Comparison of ENCODE assay signal across 14 cellular contexts in genomic region chr2:47299555-47299954, GRCh38.
DNase-seq lines count a peak whose midpoint lies in the region; ATAC-seq, FAIRE-seq and TF ChIP-seq lines count a peak whose summit lies in the region.
"Had no signal": no experiment of that assay in that cellular context is flagged by ENCODE, and none has a peak within 500 bp of the region (broad histone marks: within the 10 kb centered on the region; RNA-seq: fewer than 3 reads in every experiment).

No MANE protein-coding gene starts in this region.

- H3K36me3 ChIP-seq in MM.1S (replicated peaks; ENCODE audit: insufficient read depth, low read length) (no peaks in the 10 kb centered on the region), brain microvascular endothelial cell (replicated peaks) (no peaks in the 10 kb centered on the region), mesenchymal stem cell (ENCODE audit: control insufficient read depth in 1 of 2, insufficient read depth in 2 of 2, low read depth in 1 of 2, low read length in 2 of 2) (no peaks in the 10 kb centered on the region)
- H3K36me3 ChIP-seq: SJCRH30, upper lobe of left lung had no signal

- no peaks in the 10 kb centered on the region for H4K20me1 ChIP-seq in MM.1S (ENCODE audit: insufficient read depth, low read length)

- no peak overlapping the region for H3K4ac ChIP-seq in mesenchymal stem cell (ENCODE audit: low read depth in 1 of 2, low read length in 2 of 2)

- H3K79me2 ChIP-seq in MM.1S (ENCODE audit: low read length) = no peaks in the 10 kb centered on the region
- H3K79me2 ChIP-seq: parathyroid adenoma had no signal

- H2BK12ac ChIP-seq in mesenchymal stem cell (ENCODE audit: low read length in 2 of 2) = peak overlapping the region in 1 of 2 experiments; percentile 66

- peak overlapping the region; percentile 97; the same call in 1 of the 2 replicates for H3K27ac ChIP-seq in MM.1S (ENCODE audit: low read length)
- H3K27ac ChIP-seq in brain microvascular endothelial cell = no peak overlapping the region
- no peak overlapping the region for H3K27ac ChIP-seq in mesenchymal stem cell (ENCODE audit: low read length, poor library complexity, severe bottlenecking)
- H3K27ac ChIP-seq: parathyroid adenoma, SJCRH30 had no signal

- peaks cover 27% of the 10 kb centered on the region for H3F3A ChIP-seq in MM.1S (ENCODE audit: insufficient read depth, low read length)

- no peaks in the 10 kb centered on the region for H3K36me3 Mint-ChIP-seq in stimulated activated naive B cell treated with anti-CD40 and anti-IgM and Interleukin-4, amounts not matched to agents 10 μg/mL and 1 μg/mL and 100 μg/mL, for 72 hours
- H3K36me3 Mint-ChIP-seq: activated naive CD8-positive, alpha-beta T cell had no signal

- WGBS in mesenchymal stem cell = 62% methylated on average over 8 of the region's 9 CpGs

- no peak overlapping the region for H2AK5ac ChIP-seq in mesenchymal stem cell (ENCODE audit: low read length, severe bottlenecking)

- no peak for FAIRE-seq in GM12891 (lab: Jason Lieb, UNC)

- H3K4me3 ChIP-seq in MM.1S (ENCODE audit: low read length) = no peak overlapping the region
- no peak overlapping the region for H3K4me3 ChIP-seq in brain microvascular endothelial cell (ENCODE audit: low read depth, low read length)
- H3K4me3 ChIP-seq in mesenchymal stem cell (ENCODE audit: insufficient read depth in 1 of 2, low read depth in 1 of 2, low read length in 2 of 2) = no peak overlapping the region
- H3K4me3 ChIP-seq: SJCRH30, upper lobe of left lung had no signal

- H3K27ac Mint-ChIP-seq in stimulated activated naive B cell treated with anti-CD40 and anti-IgM and Interleukin-4, amounts not matched to agents 10 μg/mL and 1 μg/mL and 100 μg/mL, for 72 hours = no peak overlapping the region
- H3K27ac Mint-ChIP-seq: activated naive CD8-positive, alpha-beta T cell had no signal

- H2BK15ac ChIP-seq in mesenchymal stem cell (ENCODE audit: low read depth, poor library complexity, severe bottlenecking) = no peak overlapping the region

- no peak overlapping the region for H2BK120ac ChIP-seq in mesenchymal stem cell (ENCODE audit: low read depth, low read length)

- H2BK5ac ChIP-seq in mesenchymal stem cell (ENCODE audit: low read depth, low read length, poor library complexity, severe bottlenecking) = no peak overlapping the region

- no peaks in the 10 kb centered on the region for H3K27me3 Mint-ChIP-seq in stimulated activated naive B cell treated with anti-CD40 and anti-IgM and Interleukin-4, amounts not matched to agents 10 μg/mL and 1 μg/mL and 100 μg/mL, for 72 hours

- H3K14ac ChIP-seq in mesenchymal stem cell (ENCODE audit: low read length in 2 of 2) = no peak overlapping the region

- H3K4me1 Mint-ChIP-seq in stimulated activated naive B cell treated with anti-CD40 and anti-IgM and Interleukin-4, amounts not matched to agents 10 μg/mL and 1 μg/mL and 100 μg/mL, for 72 hours = peaks cover 41 to 72% of the 10 kb centered on the region in 2 donors

- no peaks in the 10 kb centered on the region for H3K9me3 Mint-ChIP-seq in stimulated activated naive B cell treated with anti-CD40 and anti-IgM and Interleukin-4, amounts not matched to agents 10 μg/mL and 1 μg/mL and 100 μg/mL, for 72 hours

- no peak overlapping the region for H3K23ac ChIP-seq in mesenchymal stem cell (ENCODE audit: low read length in 2 of 2)

- H4K8ac ChIP-seq in mesenchymal stem cell (ENCODE audit: low read length) = no peak overlapping the region

- no peaks in the 10 kb centered on the region for H3K27me3 ChIP-seq in MM.1S (replicated peaks; ENCODE audit: insufficient read depth, low read length)
- H3K27me3 ChIP-seq in brain microvascular endothelial cell (replicated peaks) = no peaks in the 10 kb centered on the region
- H3K27me3 ChIP-seq in mesenchymal stem cell (ENCODE audit: control insufficient read depth in 1 of 2, insufficient read depth in 1 of 2, low read length in 2 of 2) = peaks cover 0 to 7% of the 10 kb centered on the region in 2 experiments
- H3K27me3 ChIP-seq: upper lobe of left lung had no signal

- no peak overlapping the region for H4K91ac ChIP-seq in mesenchymal stem cell (ENCODE audit: low read length)

- DNase-seq in AML-193 (lab: John Stamatoyannopoulos, UW) (peak; percentile 4 to 17), MM.1S (no peak), brain microvascular endothelial cell (peak; percentile 72), mesenchymal stem cell (peak; percentile 89), GM12891 (ENCODE audit: insufficient read length, low spot score) (no peak)
- DNase-seq in activated CD4-positive, CD25-positive, alpha-beta regulatory T cell treated with anti-CD3 and anti-CD28 coated beads, Interleukin-2, amount 50 U/mL, for 72 hours = no peak
- DNase-seq in activated CD4-positive, alpha-beta T cell treated with anti-CD3 and anti-CD28 coated beads for 1 hour = no peak
- no peak for DNase-seq in stimulated activated naive B cell treated with anti-CD40 and anti-IgM and Interleukin-4, amounts not matched to agents 10 μg/mL and 1 μg/mL and 100 μg/mL, for 72 hours
- DNase-seq: activated CD4-positive, alpha-beta T cell treated with anti-CD3 and anti-CD28 coated beads, Interleukin-2, amount 50 U/mL, for 4 hours; NCI-H2171 treated with DMSO at 0.1 percent for 48 hours had no signal

- TF ChIP-seq CTCF in MM.1S (IDR thresholded peaks at IDR 0.05; ENCODE audit: low read length) (no peak), brain microvascular endothelial cell (IDR thresholded peaks at IDR 0.05; ENCODE audit: low read depth, low read length, missing control alignments) (peak; percentile 17)

- no peak overlapping the region for H2AFZ ChIP-seq in MM.1S (ENCODE audit: low read length)
- no peak overlapping the region for H2AFZ ChIP-seq in mesenchymal stem cell (ENCODE audit: low read depth, low read length)
- H2AFZ ChIP-seq: parathyroid adenoma had no signal

- no peak for TF ChIP-seq POLR2A in GM12891 (IDR thresholded peaks at IDR 0.05; ENCODE audit: low read depth, low read length)

- H3K4me1 ChIP-seq in MM.1S (ENCODE audit: low read length) (peaks cover 62% of the 10 kb centered on the region), mesenchymal stem cell (ENCODE audit: control insufficient read depth, insufficient read depth, low read depth, low read length) (peaks cover 3% of the 10 kb centered on the region)
- H3K4me1 ChIP-seq: parathyroid adenoma, SJCRH30 had no signal

- no peaks in the 10 kb centered on the region for H3K9me3 ChIP-seq in MM.1S (replicated peaks; ENCODE audit: insufficient read depth, low read length)
- no peaks in the 10 kb centered on the region for H3K9me3 ChIP-seq in mesenchymal stem cell (ENCODE audit: control insufficient read depth, low read length)
- H3K9me3 ChIP-seq: SJCRH30, upper lobe of left lung had no signal

- H3K4me2 ChIP-seq in MM.1S (ENCODE audit: low read depth, low read length) (no peak overlapping the region), mesenchymal stem cell (ENCODE audit: low read length, poor library complexity, severe bottlenecking) (no peak overlapping the region)

- no peaks in the 10 kb centered on the region for H3K79me1 ChIP-seq in mesenchymal stem cell (replicated peaks; ENCODE audit: low read length, poor library complexity, severe bottlenecking)

- H3K18ac ChIP-seq in mesenchymal stem cell (ENCODE audit: low read depth in 1 of 2, low read length in 2 of 2) = no peak overlapping the region

- no peaks in the 10 kb centered on the region for H3K9me2 ChIP-seq in MM.1S (replicated peaks; ENCODE audit: insufficient read depth, low read length)

- in situ Hi-C loops in brain microvascular endothelial cell (cut with HindIII; ENCODE audit: low pct_ligation_motif_present, low sequenced_read_pairs) = no loop called here

- no peak overlapping the region for H3K9ac ChIP-seq in MM.1S (ENCODE audit: low read length)
- no peak overlapping the region for H3K9ac ChIP-seq in mesenchymal stem cell (ENCODE audit: low read length)
- H3K9ac ChIP-seq: parathyroid adenoma had no signal

- no peak for ATAC-seq in stimulated activated naive B cell treated with anti-CD40 and anti-IgM and Interleukin-4, amounts not matched to agents 10 μg/mL and 1 μg/mL and 100 μg/mL, for 72 hours (replicated peaks)

- H3K4me3 Mint-ChIP-seq in stimulated activated naive B cell treated with anti-CD40 and anti-IgM and Interleukin-4, amounts not matched to agents 10 μg/mL and 1 μg/mL and 100 μg/mL, for 72 hours = no peak overlapping the region
- H3K4me3 Mint-ChIP-seq: activated naive CD8-positive, alpha-beta T cell had no signal

TF ChIP-seq in GM12891, 5 proteins besides CTCF, POLR2A, EP300 and RAD21:
- TF ChIP-seq SPI1 (IDR thresholded peaks at IDR 0.05; ENCODE audit: low read depth, low read length) = no peak
- TF ChIP-seq POLR2AphosphoS5 (IDR thresholded peaks at IDR 0.05; ENCODE audit: low read depth, low read length) = no peak
- no peak for TF ChIP-seq POU2F2 (IDR thresholded peaks at IDR 0.05; ENCODE audit: low read depth, low read length)
- no peak for TF ChIP-seq PAX5 (IDR thresholded peaks at IDR 0.05; ENCODE audit: insufficient read depth, low read length, severe bottlenecking)

Comparison
In these comparisons a context has a peak if more than half of its experiments do, and no peak if none do; other contexts are left out.
1. DNase-seq: peak in AML-193 (2 of 2), brain microvascular endothelial cell (single experiment) and mesenchymal stem cell (single experiment); none in MM.1S (single experiment), GM12891 (single experiment), activated CD4-positive, CD25-positive, alpha-beta regulatory T cell treated with anti-CD3 and anti-CD28 coated beads, Interleukin-2, amount 50 U/mL, for 72 hours (single experiment), activated CD4-positive, alpha-beta T cell treated with anti-CD3 and anti-CD28 coated beads for 1 hour (single experiment) and stimulated activated naive B cell treated with anti-CD40 and anti-IgM and Interleukin-4, amounts not matched to agents 10 μg/mL and 1 μg/mL and 100 μg/mL, for 72 hours (single experiment).